Comparison of ENCODE assay signal across 28 cellular contexts in the genomic region with DNA sequence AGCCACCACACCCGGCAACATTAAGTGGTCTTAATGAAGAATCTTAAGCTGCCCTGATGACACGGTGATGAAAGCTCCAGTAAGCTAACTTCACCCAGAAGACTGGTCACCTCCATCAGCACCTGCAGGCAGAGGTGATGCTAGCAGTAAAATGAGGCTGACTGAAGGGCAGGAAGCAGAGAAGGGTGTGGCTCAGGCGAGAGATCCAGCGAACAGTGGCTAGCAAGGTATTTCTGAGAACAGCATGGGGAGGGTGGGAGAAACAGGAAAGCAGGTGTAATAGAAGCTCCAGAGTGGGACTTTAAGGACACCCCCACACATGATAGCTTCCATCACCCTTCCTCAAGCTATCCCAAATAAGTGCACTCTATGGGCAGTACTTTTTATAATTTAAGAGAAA. TPM values are rescaled to one million over a fixed set of nuclear protein-coding genes. Genes with fewer than 3 reads are reported as not detected.
DNase-seq lines count a peak whose midpoint lies in the region; ATAC-seq, FAIRE-seq and TF ChIP-seq lines count a peak whose summit lies in the region.
"Had no signal": no experiment of that assay in that cellular context is flagged by ENCODE, and none has a peak within 500 bp of the region (broad histone marks: within the 10 kb centered on the region; RNA-seq: fewer than 3 reads in every experiment).

No MANE protein-coding gene starts in this region.

- H3K27ac Mint-ChIP-seq in activated CD8-positive, alpha-beta T cell treated with anti-CD3 and anti-CD28 coated beads, Interleukin-2, amount 10 ng/mL, durations not matched to agents 7 days and 5 days, result peak overlapping the region; percentile 29
- H3K27ac Mint-ChIP-seq in activated CD8-positive, alpha-beta T cell treated with anti-CD3 and anti-CD28 coated beads for 36 hours, result no peak overlapping the region
- peak overlapping the region; percentile 47 for H3K27ac Mint-ChIP-seq in astrocyte (ENCODE audit: unreplicated experiment)
- H3K27ac Mint-ChIP-seq: CD4-positive, alpha-beta T cell had no signal

- WGBS in small intestine, 3 donors, result 40 to 64% (median 50%) methylated on average over 4 of the region's 4 CpGs

- ATAC-seq in activated CD8-positive, alpha-beta T cell treated with anti-CD3 and anti-CD28 coated beads, Interleukin-2, amount 10 ng/mL, durations not matched to agents 7 days and 5 days, result peak; percentile 61
- ATAC-seq in activated CD8-positive, alpha-beta T cell treated with anti-CD3 and anti-CD28 coated beads for 36 hours, result no peak
- ATAC-seq: HCT116, Right ventricle myocardium inferior had no signal

- no peak overlapping the region for H3K9ac ChIP-seq in astrocyte (ENCODE audit: low read length)
- H3K9ac ChIP-seq: BLaER1 treated with 17β-estradiol and CSF1 and Interleukin-3, amounts not matched to agents 10 nM and 100 nM had no signal

- no peak overlapping the region for H3K4me3 Mint-ChIP-seq in activated CD8-positive, alpha-beta T cell treated with anti-CD3 and anti-CD28 coated beads, Interleukin-2, amount 10 ng/mL, durations not matched to agents 7 days and 5 days
- no peak overlapping the region for H3K4me3 Mint-ChIP-seq in activated CD8-positive, alpha-beta T cell treated with anti-CD3 and anti-CD28 coated beads for 36 hours
- H3K4me3 Mint-ChIP-seq in astrocyte (ENCODE audit: unreplicated experiment), result no peak overlapping the region
- H3K4me3 Mint-ChIP-seq: CD4-positive, alpha-beta T cell had no signal

- H3K9me3 ChIP-seq in HEK293 (ENCODE audit: control insufficient read depth, insufficient read depth, low read depth, low read length) (no peaks in the 10 kb centered on the region), astrocyte (ENCODE audit: insufficient read depth, low read depth, low read length) (no peaks in the 10 kb centered on the region), small intestine (ENCODE audit: control insufficient read depth, low read depth) (no peaks in the 10 kb centered on the region)
- H3K9me3 ChIP-seq: SJSA1 had no signal

- no peak overlapping the region for H3K4me2 ChIP-seq in astrocyte (ENCODE audit: low read length)

- H3K36me3 ChIP-seq in HEK293 (ENCODE audit: control insufficient read depth in 2 of 2, insufficient read depth in 1 of 2, low read length in 2 of 2) (no peaks in the 10 kb centered on the region), astrocyte (ENCODE audit: insufficient read depth, low read length) (no peaks in the 10 kb centered on the region), small intestine (ENCODE audit: control insufficient read depth in 2 of 2, insufficient read depth in 2 of 2, low read length in 2 of 2) (no peaks in the 10 kb centered on the region)
- H3K36me3 ChIP-seq: BLaER1 treated with 17β-estradiol and CSF1 and Interleukin-3, amounts not matched to agents 10 nM and 100 nM; SJSA1 had no signal

- H3K4me1 ChIP-seq in HEK293 (ENCODE audit: control insufficient read depth, insufficient read depth, low read length), result no peaks in the 10 kb centered on the region; the same call in none of the 2 replicates
- H3K4me1 ChIP-seq in astrocyte (ENCODE audit: insufficient read depth, low read length), result no peaks in the 10 kb centered on the region
- peaks cover 0 to 3% of the 10 kb centered on the region in 2 donors for H3K4me1 ChIP-seq in small intestine (ENCODE audit: control insufficient read depth in 2 of 2, insufficient read depth in 1 of 2, low read depth in 1 of 2, low read length in 1 of 2)

- H3K27me3 ChIP-seq in astrocyte (ENCODE audit: insufficient read depth, low read length) (no peaks in the 10 kb centered on the region), small intestine (ENCODE audit: control insufficient read depth in 2 of 2, insufficient read depth in 2 of 2, low read length in 2 of 2) (no peaks in the 10 kb centered on the region)
- H3K27me3 ChIP-seq: BLaER1 treated with 17β-estradiol and CSF1 and Interleukin-3, amounts not matched to agents 10 nM and 100 nM; SJSA1 had no signal

- TF ChIP-seq CTCF in activated CD8-positive, alpha-beta T cell treated with anti-CD3 and anti-CD28 coated beads for 36 hours (IDR thresholded peaks at IDR 0.05), result no peak
- TF ChIP-seq CTCF in HEK293 (tag by site-specific recombination; IDR thresholded peaks at IDR 0.05) (no peak), astrocyte (IDR thresholded peaks at IDR 0.05; ENCODE audit: insufficient read depth, low read depth, low read length) (no peak)

- POLR2A ChIA-PET in activated CD8-positive, alpha-beta T cell treated with anti-CD3 and anti-CD28 coated beads, Interleukin-2, amount 10 ng/mL, durations not matched to agents 7 days and 5 days (lab: Charles Lee), result no interaction called here
- POLR2A ChIA-PET in activated CD8-positive, alpha-beta T cell treated with anti-CD3 and anti-CD28 coated beads for 36 hours (lab: Charles Lee), result no interaction called here
- POLR2A ChIA-PET in HEK293 (lab: Yijun Ruan, JAX), result no interaction called here

- peaks cover 19% of the 10 kb centered on the region for H3K4me1 Mint-ChIP-seq in activated CD8-positive, alpha-beta T cell treated with anti-CD3 and anti-CD28 coated beads, Interleukin-2, amount 10 ng/mL, durations not matched to agents 7 days and 5 days (ENCODE audit: low read depth)
- peaks cover 7% of the 10 kb centered on the region for H3K4me1 Mint-ChIP-seq in activated CD8-positive, alpha-beta T cell treated with anti-CD3 and anti-CD28 coated beads for 36 hours (ENCODE audit: low read depth)
- no peaks in the 10 kb centered on the region for H3K4me1 Mint-ChIP-seq in astrocyte (ENCODE audit: low read depth, unreplicated experiment)

- H2AFZ ChIP-seq in astrocyte (ENCODE audit: low read depth, low read length), result no peak overlapping the region
- H2AFZ ChIP-seq: PC-9 had no signal

- no peaks in the 10 kb centered on the region for H4K20me1 ChIP-seq in astrocyte (ENCODE audit: insufficient read depth, low read length)
- H4K20me1 ChIP-seq: BLaER1 treated with 17β-estradiol and CSF1 and Interleukin-3, amounts not matched to agents 10 nM and 100 nM had no signal

- FAIRE-seq in astrocyte (lab: Jason Lieb, UNC) (no peak), small intestine (lab: Jason Lieb, UNC) (no peak)
- FAIRE-seq: GM12878 had no signal

- CTCF ChIA-PET in activated CD8-positive, alpha-beta T cell treated with anti-CD3 and anti-CD28 coated beads, Interleukin-2, amount 10 ng/mL, durations not matched to agents 7 days and 5 days (lab: Charles Lee), result interaction anchor here (1.7 kb wide), 1 partner anchor 282 kb away, joined by 5 read pairs; no protein-coding TSS in a partner anchor
- CTCF ChIA-PET in activated CD8-positive, alpha-beta T cell treated with anti-CD3 and anti-CD28 coated beads for 36 hours (lab: Charles Lee), result interaction anchor here (1.0 to 2.1 kb wide), 3 partner anchors 283 to 335 kb away, joined by 3 to 8 read pairs (median 3); no protein-coding TSS in a partner anchor
- CTCF ChIA-PET in HEK293 (lab: Yijun Ruan, JAX), result interaction anchor here (1.9 to 2.2 kb wide), 2 partner anchors 291 to 324 kb away, joined by 5 to 13 read pairs; no protein-coding TSS in a partner anchor

- H3K79me2 ChIP-seq in astrocyte (ENCODE audit: insufficient read depth, low read length), result no peaks in the 10 kb centered on the region

- H3K36me3 Mint-ChIP-seq in activated CD8-positive, alpha-beta T cell treated with anti-CD3 and anti-CD28 coated beads, Interleukin-2, amount 10 ng/mL, durations not matched to agents 7 days and 5 days (ENCODE audit: low read depth), result no peaks in the 10 kb centered on the region
- no peaks in the 10 kb centered on the region for H3K36me3 Mint-ChIP-seq in activated CD8-positive, alpha-beta T cell treated with anti-CD3 and anti-CD28 coated beads for 36 hours (ENCODE audit: low read depth)
- no peaks in the 10 kb centered on the region for H3K36me3 Mint-ChIP-seq in astrocyte (ENCODE audit: low read depth, unreplicated experiment)

- H3K27ac ChIP-seq in HEK293 (ENCODE audit: extremely low read depth, low read depth, low read length), result no peak overlapping the region
- no peak overlapping the region for H3K27ac ChIP-seq in astrocyte (ENCODE audit: low read depth, low read length)
- no peak overlapping the region for H3K27ac ChIP-seq in small intestine (ENCODE audit: low read depth in 1 of 2, low read length in 1 of 2)
- H3K27ac ChIP-seq: BLaER1 treated with 17β-estradiol and CSF1 and Interleukin-3, amounts not matched to agents 10 nM and 100 nM; HL-60; PC-9; SJSA1 had no signal

- DNase-seq in activated CD8-positive, alpha-beta T cell treated with anti-CD3 and anti-CD28 coated beads, Interleukin-2, amount 10 ng/mL, durations not matched to agents 7 days and 5 days, result peak; percentile 25
- DNase-seq in activated CD8-positive, alpha-beta T cell treated with anti-CD3 and anti-CD28 coated beads for 36 hours, result no peak
- no peak for DNase-seq in astrocyte (ENCODE audit: low read depth)
- peak; percentile 32 for DNase-seq in small intestine
- DNase-seq in DMS79 treated with DMSO at 0.1 percent for 48 hours (lab: John Stamatoyannopoulos, UW), result no peak
- no peak for DNase-seq in NCI-H187 (lab: John Stamatoyannopoulos, UW)
- no peak for DNase-seq in AG08396 (ENCODE audit: low spot score)
- DNase-seq: CD4-positive, alpha-beta T cell; DMS53; EL; GDM1; Kasumi-1; NCI-H1092 treated with DMSO at 0.1 percent for 48 hours; NCI-H1436; NCI-H187 treated with DMSO at 0.1 percent for 48 hours; NCI-H2171 treated with DMSO at 0.1 percent for 48 hours; NCI-H345; NCI-H510A treated with DMSO at 0.1 percent for 48 hours; NCI-H82; NK-92 treated with Interleukin-12 subunit alpha and Interleukin-12 subunit beta, amount 100 ng/mL, for 24 hours had no signal

- intact Hi-C loops in activated CD8-positive, alpha-beta T cell treated with anti-CD3 and anti-CD28 coated beads for 36 hours (cut with micrococcal nuclease), result no loop called here

- no peaks in the 10 kb centered on the region for H3K9me3 Mint-ChIP-seq in activated CD8-positive, alpha-beta T cell treated with anti-CD3 and anti-CD28 coated beads, Interleukin-2, amount 10 ng/mL, durations not matched to agents 7 days and 5 days (ENCODE audit: insufficient read depth)
- H3K9me3 Mint-ChIP-seq in activated CD8-positive, alpha-beta T cell treated with anti-CD3 and anti-CD28 coated beads for 36 hours, result no peaks in the 10 kb centered on the region
- no peaks in the 10 kb centered on the region for H3K9me3 Mint-ChIP-seq in astrocyte (ENCODE audit: unreplicated experiment)
- H3K9me3 Mint-ChIP-seq: CD4-positive, alpha-beta T cell had no signal

- H3K27me3 Mint-ChIP-seq in activated CD8-positive, alpha-beta T cell treated with anti-CD3 and anti-CD28 coated beads, Interleukin-2, amount 10 ng/mL, durations not matched to agents 7 days and 5 days (ENCODE audit: low read depth), result peaks cover 9% of the 10 kb centered on the region
- H3K27me3 Mint-ChIP-seq in activated CD8-positive, alpha-beta T cell treated with anti-CD3 and anti-CD28 coated beads for 36 hours, result peaks cover 3% of the 10 kb centered on the region
- H3K27me3 Mint-ChIP-seq in astrocyte (ENCODE audit: low read depth, unreplicated experiment), result peaks cover 8% of the 10 kb centered on the region

- H3K4me3 ChIP-seq in HEK293 (ENCODE audit: low read depth, low read length) (no peak overlapping the region), astrocyte (ENCODE audit: insufficient read depth, low read depth, low read length) (no peak overlapping the region), small intestine (ENCODE audit: low read depth in 1 of 2, low read length in 2 of 2) (no peak overlapping the region)
- H3K4me3 ChIP-seq: BLaER1 treated with 17β-estradiol and CSF1 and Interleukin-3, amounts not matched to agents 10 nM and 100 nM; GM12878; PC-9; SJSA1 had no signal

RNA-seq across cellular contexts. Expression of gene DISP1, which starts 15.9 kb away (rescaled TPM):
- total RNA-seq in activated CD8-positive, alpha-beta T cell treated with anti-CD3 and anti-CD28 coated beads, Interleukin-2, amount 10 ng/mL, durations not matched to agents 7 days and 5 days, result 1 to 10 TPM; 1.5 to 2.0 TPM
- total RNA-seq in activated CD8-positive, alpha-beta T cell treated with anti-CD3 and anti-CD28 coated beads for 36 hours, result 1 to 10 TPM; 1.8 to 2.1 TPM
- total RNA-seq in astrocyte, result 4.1 and 4.8 TPM in 2 replicates
- 1 to 10 TPM; 2.3 to 3.8 (median 2.7) TPM for polyA plus RNA-seq in small intestine

Comparison
In these comparisons a context has a peak if more than half of its experiments do, and no peak if none do; other contexts are left out.
1. DNase-seq: peak in activated CD8-positive, alpha-beta T cell treated with anti-CD3 and anti-CD28 coated beads, Interleukin-2, amount 10 ng/mL, durations not matched to agents 7 days and 5 days (single experiment) and small intestine (single experiment); none in activated CD8-positive, alpha-beta T cell treated with anti-CD3 and anti-CD28 coated beads for 36 hours (single experiment), astrocyte (single experiment), DMS79 treated with DMSO at 0.1 percent for 48 hours (single experiment), NCI-H187 (0 of 2) and AG08396 (single experiment).